In the genomic region with DNA sequence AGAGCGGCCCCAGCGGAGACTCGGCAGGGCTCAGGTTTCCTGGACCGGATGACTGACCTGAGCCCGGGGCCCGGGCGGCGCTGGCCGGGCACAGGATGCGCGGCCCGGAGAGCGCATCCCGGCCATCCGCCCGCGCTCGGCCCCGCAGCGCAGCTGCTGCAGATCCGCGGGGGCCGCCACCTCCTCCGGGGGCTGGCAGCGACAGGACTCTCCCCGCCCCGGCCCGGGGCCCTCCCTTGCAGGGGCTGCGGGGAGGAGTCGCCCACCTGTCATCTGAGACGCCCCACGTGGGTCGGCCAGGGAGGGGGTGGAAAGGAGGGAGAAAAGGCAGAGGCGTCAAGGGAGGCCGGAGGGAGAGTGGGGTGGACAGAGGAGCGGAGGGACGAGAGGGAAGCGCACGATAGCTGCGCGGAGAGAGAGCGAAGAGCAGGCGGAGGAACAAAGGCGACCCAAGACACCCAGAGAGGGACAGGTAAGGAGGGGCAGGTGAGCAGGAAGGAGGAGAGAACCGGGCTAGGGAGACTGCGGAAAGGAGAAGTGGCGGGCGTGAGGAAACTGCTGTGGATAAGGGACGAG, we compare ENCODE assay signal across 8 cellular contexts. TPM values are rescaled to one million over a fixed set of nuclear protein-coding genes. Genes with fewer than 3 reads are reported as not detected.
A peak's percentile ranks its signal among the peaks of the same experiment; 100 is the strongest.
DNase-seq lines count a peak whose midpoint lies in the region; ATAC-seq and TF ChIP-seq lines count a peak whose summit lies in the region.

No MANE protein-coding gene starts in this region.

- peak overlapping the region; percentile 81 for H3K4me3 ChIP-seq in CD4-positive, CD25-positive, alpha-beta regulatory T cell (ENCODE audit: low read depth, low read length)
- peak overlapping the region; percentile 78 to 96 for H3K4me3 ChIP-seq in muscle layer of duodenum (ENCODE audit: low read depth in 1 of 2, low read length in 2 of 2)

- peak; percentile 54 for TF ChIP-seq POLR2A in GM19193 (IDR thresholded peaks at IDR 0.05; ENCODE audit: extremely low read depth, insufficient read depth, insufficient read length)

- ATAC-seq in CD4-positive, CD25-positive, alpha-beta regulatory T cell (ENCODE audit: low read depth in 2 of 2), result peak; percentile 54 to 57
- ATAC-seq in HG03432 (IDR thresholded peaks at IDR 0.05; ENCODE audit: unreplicated experiment) (peak; percentile 55), esophagus mucosa (peak; percentile 56)
- ATAC-seq in stimulated activated effector memory CD8-positive, alpha-beta T cell treated with anti-CD3 and anti-CD28 coated beads, Interleukin-12 subunit alpha, Interleukin-12 subunit beta, amount 100 ng/mL, for 72 hours, result peak; percentile 71

- H3K4me1 Mint-ChIP-seq in CD4-positive, CD25-positive, alpha-beta regulatory T cell, result peaks cover 34 to 55% (median 46%) of the 10 kb centered on the region in 4 donors
- H3K4me1 Mint-ChIP-seq in stimulated activated effector memory CD8-positive, alpha-beta T cell treated with anti-CD3 and anti-CD28 coated beads, Interleukin-12 subunit alpha, Interleukin-12 subunit beta, amount 100 ng/mL, for 72 hours, result peaks cover 54% of the 10 kb centered on the region

- H3K27ac ChIP-seq in CD4-positive, CD25-positive, alpha-beta regulatory T cell (ENCODE audit: insufficient read depth, low read length, poor library complexity, severe bottlenecking), result peak overlapping the region; percentile 98
- H3K27ac ChIP-seq in muscle layer of duodenum (ENCODE audit: low read length), result peak overlapping the region; percentile 99

- peaks cover 18% of the 10 kb centered on the region for H3K36me3 Mint-ChIP-seq in CD4-positive, CD25-positive, alpha-beta regulatory T cell
- H3K36me3 Mint-ChIP-seq in stimulated activated effector memory CD8-positive, alpha-beta T cell treated with anti-CD3 and anti-CD28 coated beads, Interleukin-12 subunit alpha, Interleukin-12 subunit beta, amount 100 ng/mL, for 72 hours, result peaks cover 40% of the 10 kb centered on the region

- peaks cover 30% of the 10 kb centered on the region for H3K4me1 ChIP-seq in CD4-positive, CD25-positive, alpha-beta regulatory T cell (ENCODE audit: control insufficient read depth, insufficient read depth, low read length, poor library complexity, severe bottlenecking)
- H3K4me1 ChIP-seq in muscle layer of duodenum (ENCODE audit: control insufficient read depth in 1 of 2, insufficient read depth in 2 of 2, low read length in 2 of 2), result peaks cover 0 to 17% of the 10 kb centered on the region in 2 donors

- H3K36me3 ChIP-seq in CD4-positive, CD25-positive, alpha-beta regulatory T cell (ENCODE audit: control insufficient read depth, insufficient read depth, low read length), result peaks cover 15% of the 10 kb centered on the region
- peaks cover 9 to 25% of the 10 kb centered on the region in 2 donors for H3K36me3 ChIP-seq in muscle layer of duodenum (ENCODE audit: control insufficient read depth in 1 of 2, insufficient read depth in 2 of 2, low read length in 2 of 2)

- H3K27me3 Mint-ChIP-seq in CD4-positive, CD25-positive, alpha-beta regulatory T cell, result peaks cover 11% of the 10 kb centered on the region

- no peaks in the 10 kb centered on the region for H3K27me3 ChIP-seq in CD4-positive, CD25-positive, alpha-beta regulatory T cell (ENCODE audit: control insufficient read depth, insufficient read depth, low read length)
- no peaks in the 10 kb centered on the region for H3K27me3 ChIP-seq in muscle layer of duodenum (ENCODE audit: low read depth, low read length)

- DNase-seq in CD4-positive, CD25-positive, alpha-beta regulatory T cell, result peak in 1 of 3 donors; percentile 74
- DNase-seq in NCI-H748 treated with DMSO at 0.1 percent for 48 hours (lab: John Stamatoyannopoulos, UW) (peak; percentile 90), activated T-cell treated with anti-CD3 and anti-CD28 coated beads for 4 hours (peak; percentile 74)
- peak; percentile 51 to 90 for DNase-seq in stimulated activated effector memory CD8-positive, alpha-beta T cell treated with anti-CD3 and anti-CD28 coated beads, Interleukin-12 subunit alpha, Interleukin-12 subunit beta, amount 100 ng/mL, for 72 hours (ENCODE audit: low spot score in 2 of 2)

- peak overlapping the region; percentile 98 to 100 (median 100) for H3K27ac Mint-ChIP-seq in CD4-positive, CD25-positive, alpha-beta regulatory T cell
- H3K27ac Mint-ChIP-seq in stimulated activated effector memory CD8-positive, alpha-beta T cell treated with anti-CD3 and anti-CD28 coated beads, Interleukin-12 subunit alpha, Interleukin-12 subunit beta, amount 100 ng/mL, for 72 hours, result peak overlapping the region; percentile 98

- peak overlapping the region; percentile 97 to 100 (median 100) for H3K4me3 Mint-ChIP-seq in CD4-positive, CD25-positive, alpha-beta regulatory T cell
- peak overlapping the region; percentile 97 for H3K4me3 Mint-ChIP-seq in stimulated activated effector memory CD8-positive, alpha-beta T cell treated with anti-CD3 and anti-CD28 coated beads, Interleukin-12 subunit alpha, Interleukin-12 subunit beta, amount 100 ng/mL, for 72 hours

- no peaks in the 10 kb centered on the region for H3K9me3 ChIP-seq in CD4-positive, CD25-positive, alpha-beta regulatory T cell (ENCODE audit: control insufficient read depth in 2 of 2, low read length in 2 of 2)
- H3K9me3 ChIP-seq in muscle layer of duodenum (ENCODE audit: control insufficient read depth in 1 of 2, low read length in 2 of 2), result no peaks in the 10 kb centered on the region

- H3K9me3 Mint-ChIP-seq in CD4-positive, CD25-positive, alpha-beta regulatory T cell, result peaks cover 0 to 2% (median 0%) of the 10 kb centered on the region in 7 donors
- no peaks in the 10 kb centered on the region for H3K9me3 Mint-ChIP-seq in stimulated activated effector memory CD8-positive, alpha-beta T cell treated with anti-CD3 and anti-CD28 coated beads, Interleukin-12 subunit alpha, Interleukin-12 subunit beta, amount 100 ng/mL, for 72 hours

RNA-seq across cellular contexts. Expression of gene PRKAR1A, which starts 0.5 kb away (rescaled TPM):
- 135 TPM for total RNA-seq in CD4-positive, CD25-positive, alpha-beta regulatory T cell
- polyA plus RNA-seq in CD4-positive, CD25-positive, alpha-beta regulatory T cell, result 100 to 1,000 TPM; 169 to 220 (median 194) TPM
- 149 TPM for total RNA-seq in esophagus mucosa

RNA-seq across cellular contexts. Expression of gene WIPI1, which starts 54.5 kb away (rescaled TPM):
- 5.1 TPM for total RNA-seq in CD4-positive, CD25-positive, alpha-beta regulatory T cell
- polyA plus RNA-seq in CD4-positive, CD25-positive, alpha-beta regulatory T cell, result 1 to 10 TPM; 2.5 to 5.9 (median 5.2) TPM
- total RNA-seq in esophagus mucosa, result 13.3 TPM
